Comparison of ENCODE assay signal across 1 cellular context in genomic region chr13:67136157-67136556, GRCh38.
A peak's percentile ranks its signal among the peaks of the same experiment; 100 is the strongest.
TF ChIP-seq lines count a peak whose summit lies in the region.

No MANE protein-coding gene starts in this region.

TF ChIP-seq in K562, 482 proteins besides CTCF, POLR2A, EP300 and RAD21 (continued from another document and continues in another):
- TF ChIP-seq ZNF609 (CRISPR knock-in tag; IDR thresholded peaks at IDR 0.05; ENCODE audit: borderline replicate concordance), result no peak
- TF ChIP-seq, protein P1, sequence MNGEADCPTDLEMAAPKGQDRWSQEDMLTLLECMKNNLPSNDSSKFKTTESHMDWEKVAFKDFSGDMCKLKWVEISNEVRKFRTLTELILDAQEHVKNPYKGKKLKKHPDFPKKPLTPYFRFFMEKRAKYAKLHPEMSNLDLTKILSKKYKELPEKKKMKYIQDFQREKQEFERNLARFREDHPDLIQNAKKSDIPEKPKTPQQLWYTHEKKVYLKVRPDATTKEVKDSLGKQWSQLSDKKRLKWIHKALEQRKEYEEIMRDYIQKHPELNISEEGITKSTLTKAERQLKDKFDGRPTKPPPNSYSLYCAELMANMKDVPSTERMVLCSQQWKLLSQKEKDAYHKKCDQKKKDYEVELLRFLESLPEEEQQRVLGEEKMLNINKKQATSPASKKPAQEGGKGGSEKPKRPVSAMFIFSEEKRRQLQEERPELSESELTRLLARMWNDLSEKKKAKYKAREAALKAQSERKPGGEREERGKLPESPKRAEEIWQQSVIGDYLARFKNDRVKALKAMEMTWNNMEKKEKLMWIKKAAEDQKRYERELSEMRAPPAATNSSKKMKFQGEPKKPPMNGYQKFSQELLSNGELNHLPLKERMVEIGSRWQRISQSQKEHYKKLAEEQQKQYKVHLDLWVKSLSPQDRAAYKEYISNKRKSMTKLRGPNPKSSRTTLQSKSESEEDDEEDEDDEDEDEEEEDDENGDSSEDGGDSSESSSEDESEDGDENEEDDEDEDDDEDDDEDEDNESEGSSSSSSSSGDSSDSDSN (IDR thresholded peaks at IDR 0.05; ENCODE audit: borderline replicate concordance in 1 of 2, low read depth in 2 of 2, low read length in 2 of 2), result no peak
- no peak for TF ChIP-seq MEF2D (tag; conservative IDR thresholded peaks at IDR 0.05; ENCODE audit: low read depth)
- TF ChIP-seq SOX6 (IDR thresholded peaks at IDR 0.05), result peak; percentile 79
- 0 out of 2 replicates have a peak, but pooled peaks have one; percentile 32 for TF ChIP-seq ADNP (tag; IDR thresholded peaks at IDR 0.05)
- no peak for TF ChIP-seq ZNF184 (CRISPR knock-in tag; IDR thresholded peaks at IDR 0.05)
- no peak for TF ChIP-seq HDAC3 (IDR thresholded peaks at IDR 0.05; ENCODE audit: borderline replicate concordance, partially characterized antibody)
- TF ChIP-seq KLF10 (CRISPR knock-in tag; IDR thresholded peaks at IDR 0.05), result no peak
- TF ChIP-seq PBX2 (CRISPR knock-in tag; IDR thresholded peaks at IDR 0.05; ENCODE audit: low read depth), result no peak
- no peak; the same call in 1 of the 2 replicates for TF ChIP-seq PBX2 (tag; conservative IDR thresholded peaks at IDR 0.05; ENCODE audit: low read depth)
- TF ChIP-seq ELF2 (CRISPR knock-in tag; IDR thresholded peaks at IDR 0.05), result no peak
- TF ChIP-seq NFIC (IDR thresholded peaks at IDR 0.05), result no peak
- TF ChIP-seq TFAM (CRISPR knock-in tag; conservative IDR thresholded peaks at IDR 0.05), result no peak
- TF ChIP-seq NFATC3 (IDR thresholded peaks at IDR 0.05), result no peak
- TF ChIP-seq HDAC2 (IDR thresholded peaks at IDR 0.05), result no peak
- TF ChIP-seq, protein P2, sequence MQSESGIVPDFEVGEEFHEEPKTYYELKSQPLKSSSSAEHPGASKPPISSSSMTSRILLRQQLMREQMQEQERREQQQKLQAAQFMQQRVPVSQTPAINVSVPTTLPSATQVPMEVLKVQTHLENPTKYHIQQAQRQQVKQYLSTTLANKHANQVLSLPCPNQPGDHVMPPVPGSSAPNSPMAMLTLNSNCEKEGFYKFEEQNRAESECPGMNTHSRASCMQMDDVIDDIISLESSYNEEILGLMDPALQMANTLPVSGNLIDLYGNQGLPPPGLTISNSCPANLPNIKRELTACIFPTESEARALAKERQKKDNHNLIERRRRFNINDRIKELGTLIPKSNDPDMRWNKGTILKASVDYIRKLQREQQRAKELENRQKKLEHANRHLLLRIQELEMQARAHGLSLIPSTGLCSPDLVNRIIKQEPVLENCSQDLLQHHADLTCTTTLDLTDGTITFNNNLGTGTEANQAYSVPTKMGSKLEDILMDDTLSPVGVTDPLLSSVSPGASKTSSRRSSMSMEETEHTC (IDR thresholded peaks at IDR 0.05), result no peak
- TF ChIP-seq SETDB1 (IDR thresholded peaks at IDR 0.05; ENCODE audit: low read length), result no peak
- no peak for TF ChIP-seq MYBL2 (IDR thresholded peaks at IDR 0.05; ENCODE audit: low read depth)
- no peak for TF ChIP-seq MYBL2 (CRISPR knock-in tag; IDR thresholded peaks at IDR 0.05; ENCODE audit: borderline replicate concordance)
- TF ChIP-seq NFE2L1 (tag; IDR thresholded peaks at IDR 0.05; ENCODE audit: borderline replicate concordance, low read depth), result no peak
- no peak for TF ChIP-seq SRSF9 (IDR thresholded peaks at IDR 0.05; ENCODE audit: borderline replicate concordance, low read depth, low read length)
- TF ChIP-seq, protein P3, sequence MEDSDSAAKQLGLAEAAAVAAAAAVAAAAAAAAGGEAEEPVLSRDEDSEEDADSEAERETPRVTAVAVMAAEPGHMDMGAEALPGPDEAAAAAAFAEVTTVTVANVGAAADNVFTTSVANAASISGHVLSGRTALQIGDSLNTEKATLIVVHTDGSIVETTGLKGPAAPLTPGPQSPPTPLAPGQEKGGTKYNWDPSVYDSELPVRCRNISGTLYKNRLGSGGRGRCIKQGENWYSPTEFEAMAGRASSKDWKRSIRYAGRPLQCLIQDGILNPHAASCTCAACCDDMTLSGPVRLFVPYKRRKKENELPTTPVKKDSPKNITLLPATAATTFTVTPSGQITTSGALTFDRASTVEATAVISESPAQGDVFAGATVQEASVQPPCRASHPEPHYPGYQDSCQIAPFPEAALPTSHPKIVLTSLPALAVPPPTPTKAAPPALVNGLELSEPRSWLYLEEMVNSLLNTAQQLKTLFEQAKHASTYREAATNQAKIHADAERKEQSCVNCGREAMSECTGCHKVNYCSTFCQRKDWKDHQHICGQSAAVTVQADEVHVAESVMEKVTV (CRISPR knock-in tag; IDR thresholded peaks at IDR 0.05), result no peak
- TF ChIP-seq ZNF324 (CRISPR knock-in tag; IDR thresholded peaks at IDR 0.05), result no peak
- TF ChIP-seq ELF4 (CRISPR knock-in tag; IDR thresholded peaks at IDR 0.05), result no peak
- TF ChIP-seq PRDM10 (IDR thresholded peaks at IDR 0.05; ENCODE audit: partially characterized antibody), result peak; percentile 44
- TF ChIP-seq, protein P4, sequence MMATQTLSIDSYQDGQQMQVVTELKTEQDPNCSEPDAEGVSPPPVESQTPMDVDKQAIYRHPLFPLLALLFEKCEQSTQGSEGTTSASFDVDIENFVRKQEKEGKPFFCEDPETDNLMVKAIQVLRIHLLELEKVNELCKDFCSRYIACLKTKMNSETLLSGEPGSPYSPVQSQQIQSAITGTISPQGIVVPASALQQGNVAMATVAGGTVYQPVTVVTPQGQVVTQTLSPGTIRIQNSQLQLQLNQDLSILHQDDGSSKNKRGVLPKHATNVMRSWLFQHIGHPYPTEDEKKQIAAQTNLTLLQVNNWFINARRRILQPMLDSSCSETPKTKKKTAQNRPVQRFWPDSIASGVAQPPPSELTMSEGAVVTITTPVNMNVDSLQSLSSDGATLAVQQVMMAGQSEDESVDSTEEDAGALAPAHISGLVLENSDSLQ (IDR thresholded peaks at IDR 0.05), result no peak
